ENCODE assay signal across 8 cellular contexts in genomic region chr6:111480988-111481830, GRCh38. TPM values are rescaled to one million over a fixed set of nuclear protein-coding genes. Genes with fewer than 3 reads are reported as not detected.
DNase-seq lines count a peak whose midpoint lies in the region; ATAC-seq and TF ChIP-seq lines count a peak whose summit lies in the region.

No MANE protein-coding gene starts in this region.

- in situ Hi-C loops in mammary epithelial cell (cut with MboI; ENCODE audit: low sequenced_read_pairs in 2 of 2): no loop called here

- peak overlapping the region; percentile 89 for H3K9ac ChIP-seq in mammary epithelial cell (ENCODE audit: insufficient read depth, low read length)
- H3K9ac ChIP-seq in mucosa of stomach (ENCODE audit: low read length): peak overlapping the region; percentile 91

- TF ChIP-seq CTCF in GM12865 (IDR thresholded peaks at IDR 0.05; ENCODE audit: insufficient read depth, low read depth, low read length, missing control alignments) (no peak), mammary epithelial cell (conservative IDR thresholded peaks at IDR 0.05 in 1 of 2, IDR thresholded peaks at IDR 0.05 in 1 of 2; ENCODE audit: extremely low read depth in 1 of 2, insufficient read depth in 1 of 2, low read depth in 1 of 2, low read length in 2 of 2) (no peak)

- peaks cover 67% of the 10 kb centered on the region for H3K79me2 ChIP-seq in mammary epithelial cell (ENCODE audit: insufficient read depth, low read length)

- peaks cover 22% of the 10 kb centered on the region for H3K4me1 ChIP-seq in mammary epithelial cell (ENCODE audit: insufficient read depth, low read length)
- H3K4me1 ChIP-seq in mucosa of stomach (ENCODE audit: control insufficient read depth, insufficient read depth, low read length): peaks cover 14% of the 10 kb centered on the region

- H3K4me3 ChIP-seq in GM12865 (ENCODE audit: low read depth, low read length) (peak overlapping the region; percentile 72), mammary epithelial cell (replicated peaks in 1 of 3; ENCODE audit: insufficient read depth in 1 of 3, low read depth in 2 of 3, low read length in 3 of 3) (peak overlapping the region; percentile 84 to 94 (median 89)), mucosa of stomach (ENCODE audit: low read length) (peak overlapping the region; percentile 66)

- peak overlapping the region; percentile 81 for H3K27ac ChIP-seq in mammary epithelial cell (ENCODE audit: insufficient read depth, low read depth, low read length)

- dilution Hi-C loops in mammary epithelial cell (cut with HindIII; ENCODE audit: low sequenced_read_pairs): loop anchor here (5.0 kb wide), 1 partner anchor 91 kb away; no protein-coding TSS in a partner anchor

- TSS peak; percentile 16 for BruUV-seq in mammary epithelial cell (replicated peaks; lab: Mats Ljungman, UMichigan)

- 36% methylated on average over 6 of the region's 6 CpGs for WGBS in mammary epithelial cell (ENCODE audit: low coverage, missing lambda C conversion rate)

- H3K36me3 ChIP-seq in mammary epithelial cell (ENCODE audit: insufficient read depth, low read length) (no peaks in the 10 kb centered on the region), mucosa of stomach (ENCODE audit: control insufficient read depth, insufficient read depth, low read length) (no peaks in the 10 kb centered on the region)

- DNase-seq in GM12865 (ENCODE audit: low read depth): no peak
- DNase-seq in NCI-H2227 (lab: John Stamatoyannopoulos, UW; ENCODE audit: unreplicated experiment): peak; percentile 10
- peak; percentile 13 for DNase-seq in mammary epithelial cell
- no peak for DNase-seq in glomerular visceral epithelial cell (ENCODE audit: extremely low spot score)

- ATAC-seq in GM18867 (IDR thresholded peaks at IDR 0.05; ENCODE audit: unreplicated experiment) (no peak), GM19455 (IDR thresholded peaks at IDR 0.05; ENCODE audit: unreplicated experiment) (no peak), GM18520 (IDR thresholded peaks at IDR 0.05; ENCODE audit: unreplicated experiment) (no peak)

- H3K27me3 ChIP-seq in mammary epithelial cell (ENCODE audit: insufficient read depth, low read length): no peaks in the 10 kb centered on the region
- H3K27me3 ChIP-seq in mucosa of stomach (ENCODE audit: control insufficient read depth, insufficient read depth, low read length): no peaks in the 10 kb centered on the region

- intact Hi-C loops in mammary epithelial cell (cut with micrococcal nuclease): loop anchor here (5.0 kb wide), 1 partner anchor 561 kb away; no protein-coding TSS in a partner anchor

- H3K9me3 ChIP-seq in mammary epithelial cell (replicated peaks; ENCODE audit: insufficient read depth, low read length): no peaks in the 10 kb centered on the region
- H3K9me3 ChIP-seq in mucosa of stomach (ENCODE audit: control insufficient read depth, low read length): no peaks in the 10 kb centered on the region

- no peaks in the 10 kb centered on the region for H4K20me1 ChIP-seq in mammary epithelial cell (ENCODE audit: insufficient read depth, low read length)

- CTCF ChIA-PET in mammary epithelial cell (lab: Charles Lee; ENCODE audit: low non-redundant PET): no interaction called here

- H2AFZ ChIP-seq in mammary epithelial cell (ENCODE audit: low read depth, low read length): peak overlapping the region; percentile 92

- peak overlapping the region; percentile 93 for H3K4me2 ChIP-seq in mammary epithelial cell (ENCODE audit: insufficient read depth, low read depth, low read length)

RNA-seq across cellular contexts. Expression of gene REV3L, which starts 1.8 kb away (rescaled TPM):
- total RNA-seq in mammary epithelial cell: 10 to 100 TPM; 16.7 to 32.8 TPM
- 6.1 TPM for polyA plus RNA-seq in mammary epithelial cell
- 36.3 TPM for polyA minus RNA-seq in mammary epithelial cell

Comparison
In these comparisons a context has a peak if more than half of its experiments do, and no peak if none do; other contexts are left out.
1. DNase-seq: peak in NCI-H2227 (single experiment) and mammary epithelial cell (single experiment); none in GM12865 (single experiment) and glomerular visceral epithelial cell (single experiment).
2. Peak in every context shown above with its lines, with median percentiles within 50 percentile points of each other: H3K4me3 ChIP-seq.